In the genomic region with DNA sequence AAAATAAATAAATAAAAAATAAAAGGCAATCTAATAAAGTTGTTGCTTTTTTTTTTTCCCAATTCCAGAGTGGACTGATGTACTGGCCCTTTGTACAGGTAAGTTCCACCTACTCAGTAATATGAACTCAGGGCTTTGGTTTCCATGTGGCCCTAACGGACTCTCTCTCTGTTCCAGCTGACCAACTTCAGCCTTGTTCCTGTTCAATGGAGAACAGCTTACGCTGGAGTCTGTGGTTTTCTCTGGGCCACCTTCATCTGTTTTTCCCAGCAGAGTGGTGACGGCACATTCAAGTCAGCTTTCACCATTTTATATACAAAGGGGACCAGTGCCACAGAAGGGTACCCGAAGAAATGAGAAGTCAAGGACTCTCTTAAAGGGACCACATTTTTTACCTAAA, we compare ENCODE assay signal across 2 cellular contexts. TPM values are rescaled to one million over a fixed set of nuclear protein-coding genes. Genes with fewer than 3 reads are reported as not detected.
"Had no signal": no experiment of that assay in that cellular context is flagged by ENCODE, and none has a peak within 500 bp of the region (broad histone marks: within the 10 kb centered on the region; RNA-seq: fewer than 3 reads in every experiment).

No MANE protein-coding gene starts in this region.

RNA-seq across cellular contexts. Expression of gene MPV17L, which starts 12.2 kb away (rescaled TPM):
- total RNA-seq: naive thymus-derived CD8-positive, alpha-beta T cell; smooth muscle cell had no signal

RNA-seq across cellular contexts. Expression of gene NPIPA5, which starts 29.7 kb away (rescaled TPM):
- total RNA-seq: smooth muscle cell had no signal
